ENCODE assay signal across 16 cellular contexts in genomic region chr16:8548166-8548565, GRCh38. TPM values are rescaled to one million over a fixed set of nuclear protein-coding genes. Genes with fewer than 3 reads are reported as not detected.
DNase-seq lines count a peak whose midpoint lies in the region; ATAC-seq and TF ChIP-seq lines count a peak whose summit lies in the region.
"Had no signal": no experiment of that assay in that cellular context is flagged by ENCODE, and none has a peak within 500 bp of the region (broad histone marks: within the 10 kb centered on the region; RNA-seq: fewer than 3 reads in every experiment).

No MANE protein-coding gene starts in this region.

- TF ChIP-seq POLR2A in Peyer's patch (IDR thresholded peaks at IDR 0.05) (no peak), stomach (IDR thresholded peaks at IDR 0.05) (no peak), esophagus muscularis mucosa (IDR thresholded peaks at IDR 0.05; ENCODE audit: low read depth) (no peak)

- intact Hi-C loops in mucosa of descending colon (cut with DNase I, micrococcal nuclease) (no loop called here), stomach (cut with DNase I; ENCODE audit: low total_unique reads) (no loop called here), esophagus muscularis mucosa (cut with DNase I) (no loop called here), Right ventricle myocardium superior (cut with DNase I) (no loop called here)

- 50 to 56% (median 54%) methylated on average over 3 of the region's 3 CpGs for WGBS in stomach, 5 donors
- WGBS in esophagus muscularis mucosa = 60% methylated on average over 3 of the region's 3 CpGs

- no peak for TF ChIP-seq EP300 in stomach (IDR thresholded peaks at IDR 0.05)
- no peak for TF ChIP-seq EP300 in esophagus muscularis mucosa (IDR thresholded peaks at IDR 0.05)

- ATAC-seq in mucosa of descending colon (peak; percentile 93), HG03457 (IDR thresholded peaks at IDR 0.05; ENCODE audit: unreplicated experiment) (no peak), Right ventricle myocardium superior (ENCODE audit: poor library complexity) (no peak)
- ATAC-seq: GM12878, HCT116 had no signal

- TF ChIP-seq CTCF in Peyer's patch (IDR thresholded peaks at IDR 0.05) = peak in 2 of 6 experiments; percentile 3 to 27
- TF ChIP-seq CTCF in mucosa of descending colon (IDR thresholded peaks at IDR 0.05) = no peak
- no peak for TF ChIP-seq CTCF in stomach (IDR thresholded peaks at IDR 0.05)
- no peak for TF ChIP-seq CTCF in esophagus muscularis mucosa (IDR thresholded peaks at IDR 0.05)

- H3K4me3 ChIP-seq in Peyer's patch (no peak overlapping the region), mucosa of descending colon (no peak overlapping the region), stomach (no peak overlapping the region), esophagus muscularis mucosa (no peak overlapping the region)
- H3K4me3 ChIP-seq: BLaER1 treated with 17β-estradiol and CSF1 and Interleukin-3, amounts not matched to agents 10 nM and 100 nM; GM12878; GM23248 had no signal

- peak overlapping the region in 3 of 4 donors; percentile 22 to 83 (median 45) for H3K27ac ChIP-seq in Peyer's patch
- H3K27ac ChIP-seq in stomach = no peak overlapping the region
- no peak overlapping the region for H3K27ac ChIP-seq in esophagus muscularis mucosa (replicated peaks in 1 of 4)
- H3K27ac ChIP-seq: BLaER1 treated with 17β-estradiol and CSF1 and Interleukin-3, amounts not matched to agents 10 nM and 100 nM; GM23248; HL-60 had no signal

- H3K36me3 ChIP-seq in Peyer's patch (no peaks in the 10 kb centered on the region), mucosa of descending colon (ENCODE audit: low read depth) (no peaks in the 10 kb centered on the region), stomach (no peaks in the 10 kb centered on the region), esophagus muscularis mucosa (no peaks in the 10 kb centered on the region)
- H3K36me3 ChIP-seq: BLaER1 treated with 17β-estradiol and CSF1 and Interleukin-3, amounts not matched to agents 10 nM and 100 nM had no signal

- DNase-seq in Daoy (ENCODE audit: low read depth) (peak; percentile 43), Peyer's patch (peak in 1 of 3 donors; percentile 79), mucosa of descending colon (peak in 1 of 3 donors; percentile 82), stomach (peak; percentile 21), esophagus muscularis mucosa (ENCODE audit: extremely low spot score) (no peak), Right ventricle myocardium superior (no peak)
- DNase-seq: ACHN; CD4-positive, CD25-positive, alpha-beta regulatory T cell; GM23248 had no signal

- peaks cover 0 to 9% (median 0%) of the 10 kb centered on the region in 4 donors for H3K4me1 ChIP-seq in Peyer's patch
- H3K4me1 ChIP-seq in mucosa of descending colon (ENCODE audit: low read depth) = peaks cover 22% of the 10 kb centered on the region
- H3K4me1 ChIP-seq in stomach = peaks cover 0 to 7% (median 0%) of the 10 kb centered on the region in 4 donors
- no peaks in the 10 kb centered on the region for H3K4me1 ChIP-seq in esophagus muscularis mucosa
- H3K4me1 ChIP-seq: BLaER1 treated with 17β-estradiol and CSF1 and Interleukin-3, amounts not matched to agents 10 nM and 100 nM had no signal

- H3K27me3 ChIP-seq in Peyer's patch = no peaks in the 10 kb centered on the region
- peaks cover 0 to 18% (median 0%) of the 10 kb centered on the region in 3 donors for H3K27me3 ChIP-seq in stomach
- peaks cover 0 to 30% (median 0%) of the 10 kb centered on the region in 4 donors for H3K27me3 ChIP-seq in esophagus muscularis mucosa
- H3K27me3 ChIP-seq: BLaER1 treated with 17β-estradiol and CSF1 and Interleukin-3, amounts not matched to agents 10 nM and 100 nM had no signal

- H3K9me3 ChIP-seq in Peyer's patch (no peaks in the 10 kb centered on the region), mucosa of descending colon (no peaks in the 10 kb centered on the region), stomach (no peaks in the 10 kb centered on the region), esophagus muscularis mucosa (no peaks in the 10 kb centered on the region)
- H3K9me3 ChIP-seq: BLaER1 treated with 17β-estradiol and CSF1 and Interleukin-3, amounts not matched to agents 10 nM and 100 nM had no signal

RNA-seq across cellular contexts. Expression of gene TMEM114, which starts 42.1 kb away (rescaled TPM):
- total RNA-seq in Daoy (2014; rRNA removed; shearing (Covaris generic)) = not detected in 2 replicates
- total RNA-seq in Peyer's patch = not detected
- under 1 TPM in 1 of 3 donors, not detected in 2; 0.60 TPM for total RNA-seq in mucosa of descending colon
- not detected for total RNA-seq in stomach
- polyA plus RNA-seq in stomach = not detected
- not detected for total RNA-seq in esophagus muscularis mucosa
- not detected for total RNA-seq in Right ventricle myocardium superior
- total RNA-seq: A172; CD4-positive, CD25-positive, alpha-beta regulatory T cell; G401; GM12878; GM23248 had no signal
- polyA plus RNA-seq: CD4-positive, CD25-positive, alpha-beta regulatory T cell; GM12878; GM23248 had no signal

Comparison
In these comparisons a context has a peak if more than half of its experiments do, and no peak if none do; other contexts are left out.
1. DNase-seq: peak in Daoy (single experiment) and stomach (single experiment); none in esophagus muscularis mucosa (single experiment) and Right ventricle myocardium superior (single experiment).
2. H3K27ac ChIP-seq: peak in Peyer's patch (3 of 4); none in stomach (0 of 5) and esophagus muscularis mucosa (0 of 4).